ENCODE assay signal across 15 cellular contexts in the genomic region with DNA sequence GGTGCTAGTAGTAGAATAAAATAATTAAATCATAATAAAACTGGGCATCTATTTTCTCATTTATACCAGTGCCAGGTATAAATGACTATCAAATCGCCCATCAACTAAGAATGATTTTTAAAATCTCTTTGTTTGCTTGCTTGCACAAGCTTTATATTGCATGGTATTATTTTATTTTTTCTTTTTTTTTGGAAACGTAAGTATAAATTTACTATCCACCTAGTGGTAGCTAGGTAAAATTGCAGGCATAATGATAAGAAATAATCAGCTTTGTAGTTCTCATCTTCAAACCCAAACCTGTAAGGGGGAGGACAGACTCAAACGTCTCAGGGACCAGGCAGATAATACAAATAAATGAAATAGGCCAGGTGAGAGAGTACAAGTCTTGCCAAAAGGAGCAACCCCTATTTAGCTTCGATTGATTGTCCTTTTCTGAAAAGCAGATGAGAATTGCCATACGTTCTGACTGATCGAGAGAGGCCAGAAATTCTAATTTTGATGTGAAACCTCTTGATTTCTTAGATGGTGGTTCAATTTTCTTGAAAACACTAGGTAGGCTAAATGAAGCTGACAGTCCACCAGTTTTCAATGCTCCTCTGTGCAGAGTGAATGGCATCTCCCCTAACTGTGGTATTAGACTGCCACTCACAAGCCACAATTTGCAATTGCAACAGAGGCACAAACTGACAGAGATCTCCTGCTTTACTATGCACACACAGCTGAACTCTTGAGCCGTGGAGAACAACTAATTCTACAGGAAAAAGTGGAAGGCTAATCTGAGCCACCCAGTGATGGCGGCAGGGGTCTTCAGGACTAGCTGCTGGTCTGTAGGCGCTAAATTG.
DNase-seq lines count a peak whose midpoint lies in the region; ATAC-seq, FAIRE-seq and TF ChIP-seq lines count a peak whose summit lies in the region.
"Had no signal": no experiment of that assay in that cellular context is flagged by ENCODE, and none has a peak within 500 bp of the region (broad histone marks: within the 10 kb centered on the region; RNA-seq: fewer than 3 reads in every experiment).

No MANE protein-coding gene starts in this region.

- H3K27ac ChIP-seq in liver (ENCODE audit: low read depth in 1 of 2, low read length in 2 of 2) (no peak overlapping the region), HepG2 (ENCODE audit: extremely low read length, insufficient read depth, low read length) (no peak overlapping the region), PC-3 (ENCODE audit: low read length) (no peak overlapping the region), hepatocyte (no peak overlapping the region)
- H3K27ac ChIP-seq: ovary, SK-N-MC had no signal

- peak; percentile 11 for TF ChIP-seq CTCF in liver (IDR thresholded peaks at IDR 0.05; ENCODE audit: low read depth, low read length, missing input control)
- TF ChIP-seq CTCF in HepG2 (CRISPR knock-in tag; IDR thresholded peaks at IDR 0.05): no peak; the same call in 1 of the 2 replicates
- peak; percentile 85 for TF ChIP-seq CTCF in PC-3 (conservative IDR thresholded peaks at IDR 0.05; ENCODE audit: low read depth, low read length)
- TF ChIP-seq CTCF in hepatocyte (IDR thresholded peaks at IDR 0.05; ENCODE audit: poor library complexity): peak; percentile 29

- ATAC-seq in HepG2 (no peak), PC-3 (peak; percentile 62), GM19397 (IDR thresholded peaks at IDR 0.05; ENCODE audit: unreplicated experiment) (no peak), esophagus mucosa (no peak)

- no peak for TF ChIP-seq EP300 in HepG2 (IDR thresholded peaks at IDR 0.05; ENCODE audit: low read depth in 2 of 2, low read length in 2 of 2)
- TF ChIP-seq EP300 in HepG2 (CRISPR knock-in tag; IDR thresholded peaks at IDR 0.05; ENCODE audit: borderline replicate concordance): no peak

- H3K4me3 ChIP-seq in liver (ENCODE audit: low read depth in 1 of 3, low read length in 3 of 3) (no peak overlapping the region), HepG2 (replicated peaks in 1 of 3; ENCODE audit: insufficient read depth in 1 of 3, low read depth in 2 of 3, low read length in 3 of 3) (no peak overlapping the region), PC-3 (ENCODE audit: low read length) (no peak overlapping the region), hepatocyte (no peak overlapping the region)
- H3K4me3 ChIP-seq: ovary, SK-N-MC had no signal

- 85% methylated on average over 9 of the region's 9 CpGs for WGBS in liver
- 36% methylated on average over 9 of the region's 9 CpGs for WGBS in HepG2 (ENCODE audit: low lambda C conversion rate)
- 89% methylated on average over 9 of the region's 9 CpGs for WGBS in hepatocyte (ENCODE audit: low lambda C conversion rate, missing lambda C conversion rate)

- H3K9me3 ChIP-seq in liver (ENCODE audit: control insufficient read depth in 4 of 4, low read length in 3 of 4) (peaks cover 0 to 5% (median 0%) of the 10 kb centered on the region in 4 donors), HepG2 (ENCODE audit: low read length) (0 out of 2 replicates have a peak, but pooled peaks cover 7% of the 10 kb centered on the region), PC-3 (ENCODE audit: low read length) (no peaks in the 10 kb centered on the region), hepatocyte (ENCODE audit: low read depth) (no peaks in the 10 kb centered on the region)
- H3K9me3 ChIP-seq: ovary had no signal

- H3K4me1 ChIP-seq in liver (ENCODE audit: control insufficient read depth in 4 of 4, insufficient read depth in 4 of 4, low read length in 3 of 4) (peaks cover 0 to 3% (median under 1%) of the 10 kb centered on the region in 4 donors), HepG2 (ENCODE audit: insufficient read depth, low read length) (peaks cover 11% of the 10 kb centered on the region), PC-3 (ENCODE audit: insufficient read depth, low read length) (peaks cover 18% of the 10 kb centered on the region), hepatocyte (ENCODE audit: insufficient read depth) (peaks cover 5% of the 10 kb centered on the region)

- no peaks in the 10 kb centered on the region for H3F3A ChIP-seq in PC-3 (ENCODE audit: low read length, unreplicated experiment)

- H3K4me2 ChIP-seq in HepG2 (ENCODE audit: low read depth, low read length) (no peak overlapping the region), PC-3 (ENCODE audit: low read length) (no peak overlapping the region), hepatocyte (no peak overlapping the region)

- H3K27me3 ChIP-seq in liver (ENCODE audit: control insufficient read depth in 4 of 4, insufficient read depth in 4 of 4, low read length in 3 of 4) (peaks cover 0 to 3% (median 0%) of the 10 kb centered on the region in 4 donors), HepG2 (ENCODE audit: control insufficient read depth in 1 of 2, insufficient read depth in 2 of 2, low read length in 2 of 2) (no peaks in the 10 kb centered on the region), PC-3 (ENCODE audit: low read length) (peaks cover 42% of the 10 kb centered on the region), hepatocyte (no peaks in the 10 kb centered on the region)
- H3K27me3 ChIP-seq: ovary had no signal

- H3K36me3 ChIP-seq in liver (ENCODE audit: control insufficient read depth in 4 of 4, insufficient read depth in 3 of 4, low read depth in 1 of 4, low read length in 3 of 4): no peaks in the 10 kb centered on the region
- no peaks in the 10 kb centered on the region for H3K36me3 ChIP-seq in HepG2 (replicated peaks in 1 of 2; ENCODE audit: control insufficient read depth in 1 of 2, insufficient read depth in 2 of 2, low read length in 2 of 2)
- no peaks in the 10 kb centered on the region for H3K36me3 ChIP-seq in PC-3 (ENCODE audit: low read depth, low read length)
- H3K36me3 ChIP-seq in hepatocyte (replicated peaks; ENCODE audit: insufficient read depth, low read depth): no peaks in the 10 kb centered on the region
- H3K36me3 ChIP-seq: ovary had no signal

- TF ChIP-seq RAD21 in liver (IDR thresholded peaks at IDR 0.05) (peak; percentile 29 to 45), HepG2 (CRISPR knock-in tag; IDR thresholded peaks at IDR 0.05) (no peak)

- TF ChIP-seq POLR2A in HepG2 (IDR thresholded peaks at IDR 0.05; ENCODE audit: insufficient read depth in 1 of 2, low read depth in 2 of 2, low read length in 2 of 2): no peak

- intact Hi-C loops in HepG2 (cut with micrococcal nuclease; ENCODE audit: unreplicated experiment) (no loop called here), PC-3 (cut with micrococcal nuclease) (loop anchor here (1.0 kb wide), 2 partner anchors 187 to 326 kb away; no protein-coding TSS in a partner anchor)

- no peaks in the 10 kb centered on the region for H4K20me1 ChIP-seq in HepG2 (ENCODE audit: insufficient read depth, low read length)
- no peaks in the 10 kb centered on the region for H4K20me1 ChIP-seq in PC-3 (ENCODE audit: low read length)
- no peaks in the 10 kb centered on the region for H4K20me1 ChIP-seq in hepatocyte (ENCODE audit: insufficient read depth, poor library complexity, severe bottlenecking)

- H3K9me2 ChIP-seq in PC-3 (replicated peaks; ENCODE audit: low read length) (no peaks in the 10 kb centered on the region), hepatocyte (replicated peaks; ENCODE audit: insufficient read depth) (no peaks in the 10 kb centered on the region)

- POLR2A ChIA-PET in HepG2 (lab: Yijun Ruan, JAX): no interaction called here
- POLR2A ChIA-PET in PC-3 (lab: Charles Lee; ENCODE audit: unreplicated experiment): no interaction called here

- in situ Hi-C loops in HepG2 (cut with HindIII; ENCODE audit: extremely low pct_ligation_motif_present, low pct_unique_long_range_greater_than_20kb): no loop called here

- BruUV-seq in HepG2 (replicated peaks; lab: Mats Ljungman, UMichigan) (no TSS peak), PC-3 (replicated peaks; lab: Mats Ljungman, UMichigan) (no TSS peak)

- CTCF ChIA-PET in HepG2 (lab: Yijun Ruan, JAX; ENCODE audit: low intra/inter-chr PET ratio, low total read pairs) (no interaction called here), PC-3 (lab: Charles Lee) (interaction anchor here (0.6 to 1.5 kb wide), 7 partner anchors 15 to 326 kb away, joined by 3 to 10 read pairs (median 5); no protein-coding TSS in a partner anchor)

- FAIRE-seq in HepG2 (lab: Jason Lieb, UNC): no peak
- FAIRE-seq: endometrium, GM12892 had no signal

- no peaks in the 10 kb centered on the region for H3K79me2 ChIP-seq in HepG2 (ENCODE audit: insufficient read depth, low read length)
- H3K79me2 ChIP-seq in PC-3 (ENCODE audit: low read length): no peaks in the 10 kb centered on the region
- no peaks in the 10 kb centered on the region for H3K79me2 ChIP-seq in hepatocyte

- no peak overlapping the region for H2AFZ ChIP-seq in HepG2 (ENCODE audit: low read length)
- no peak overlapping the region for H2AFZ ChIP-seq in PC-3 (ENCODE audit: low read length)
- H2AFZ ChIP-seq in hepatocyte: no peak overlapping the region

- H3K9ac ChIP-seq in liver (ENCODE audit: low read depth in 1 of 2, low read length in 2 of 2) (no peak overlapping the region), HepG2 (ENCODE audit: insufficient read depth, low read depth, low read length) (no peak overlapping the region), PC-3 (ENCODE audit: low read length) (no peak overlapping the region)

- DNase-seq in HepG2 (ENCODE audit: low spot score): no peak
- peak; percentile 61 for DNase-seq in PC-3
- DNase-seq in hepatocyte (ENCODE audit: low spot score): no peak
- no peak for DNase-seq in cerebellar nuclear complex (lab: John Stamatoyannopoulos, UW)
- no peak for DNase-seq in SW 1271 (lab: John Stamatoyannopoulos, UW)
- DNase-seq: activated naive CD8-positive, alpha-beta T cell treated with anti-CD3 and anti-CD28 coated beads for 36 hours; C1 segment of cervical spinal cord; NCI-H2081 treated with DMSO at 0.1 percent for 48 hours; ovary had no signal

TF ChIP-seq in liver, 16 proteins besides CTCF, POLR2A, EP300 and RAD21:
- TF ChIP-seq GABPA (IDR thresholded peaks at IDR 0.05 in 1 of 2, conservative IDR thresholded peaks at IDR 0.05 in 1 of 2): no peak
- no peak for TF ChIP-seq SP1 (IDR thresholded peaks at IDR 0.05)
- no peak for TF ChIP-seq RXRA (IDR thresholded peaks at IDR 0.05)
- TF ChIP-seq YY1 (IDR thresholded peaks at IDR 0.05): no peak
- TF ChIP-seq JUND (IDR thresholded peaks at IDR 0.05): no peak
TF ChIP-seq in liver: peak in this region for 0.

TF ChIP-seq in HepG2, 621 proteins besides CTCF, POLR2A, EP300 and RAD21 (continues in another document):
- no peak for TF ChIP-seq MED13 (CRISPR knock-in tag; IDR thresholded peaks at IDR 0.05)
- TF ChIP-seq TP53 (CRISPR knock-in tag; conservative IDR thresholded peaks at IDR 0.05): no peak
- no peak for TF ChIP-seq ETV5 (CRISPR knock-in tag; IDR thresholded peaks at IDR 0.05; ENCODE audit: borderline replicate concordance)
- TF ChIP-seq HES4 (CRISPR knock-in tag; IDR thresholded peaks at IDR 0.05; ENCODE audit: borderline replicate concordance): no peak
- TF ChIP-seq TBP (CRISPR knock-in tag; IDR thresholded peaks at IDR 0.05): no peak
- TF ChIP-seq ZNF75D (CRISPR knock-in tag; IDR thresholded peaks at IDR 0.05; ENCODE audit: borderline replicate concordance): no peak
- no peak for TF ChIP-seq BCL6 (CRISPR knock-in tag; IDR thresholded peaks at IDR 0.05)
- no peak for TF ChIP-seq TCF12 (IDR thresholded peaks at IDR 0.05)
- no peak for TF ChIP-seq TCF12 (CRISPR knock-in tag; IDR thresholded peaks at IDR 0.05)
- TF ChIP-seq BRD4 (CRISPR knock-in tag; IDR thresholded peaks at IDR 0.05): no peak
